In genomic region chr2:134120718-134121630, GRCh38 we compare ENCODE assay signal across 8 cellular contexts.
DNase-seq lines count a peak whose midpoint lies in the region; ATAC-seq lines count a peak whose summit lies in the region.

No MANE protein-coding gene starts in this region.

- DNase-seq in NCI-H82 (lab: John Stamatoyannopoulos, UW) (peak; percentile 69), NCI-H82 treated with DMSO at 0.1 percent for 48 hours (lab: John Stamatoyannopoulos, UW; ENCODE audit: unreplicated experiment) (no peak), NCI-H526 treated with DMSO at 0.1 percent for 48 hours (lab: John Stamatoyannopoulos, UW) (peak; percentile 29), epidermal melanocyte (ENCODE audit: insufficient read length, low spot score) (peak; percentile 84), mucosa of gallbladder (ENCODE audit: low spot score) (peak; percentile 48)
- DNase-seq in activated CD8-positive, alpha-beta memory T cell treated with anti-CD3 and anti-CD28 coated beads, Interleukin-2, amount 50 U/mL, for 4 hours, result peak; percentile 69
- peak; percentile 34 to 45 for DNase-seq in stimulated activated CD8-positive, alpha-beta memory T cell treated with anti-CD3 and anti-CD28 coated beads, Interleukin-7, amount 100 ng/mL, for 48 hours (ENCODE audit: extremely low read depth in 1 of 2, low read depth in 1 of 2)

- peak; percentile 46 for ATAC-seq in HG02884 (IDR thresholded peaks at IDR 0.05; ENCODE audit: unreplicated experiment)
